Comparison of ENCODE assay signal across 9 cellular contexts in genomic region chr17:49193513-49194296, GRCh38. TPM values are rescaled to one million over a fixed set of nuclear protein-coding genes. Genes with fewer than 3 reads are reported as not detected.
DNase-seq lines count a peak whose midpoint lies in the region; ATAC-seq, FAIRE-seq and TF ChIP-seq lines count a peak whose summit lies in the region.
"Had no signal": no experiment of that assay in that cellular context is flagged by ENCODE, and none has a peak within 500 bp of the region (broad histone marks: within the 10 kb centered on the region; RNA-seq: fewer than 3 reads in every experiment).

No MANE protein-coding gene starts in this region.

- no peaks in the 10 kb centered on the region for H3K9me3 ChIP-seq in neural cell (ENCODE audit: low read length)

- no peak for TF ChIP-seq RAD21 in neural cell (conservative IDR thresholded peaks at IDR 0.05)

- H3K4me3 Mint-ChIP-seq in activated T-cell treated with anti-CD3 and anti-CD28 coated beads, Interleukin-2, amount 50 U/mL, for 4 hours, result peak overlapping the region; percentile 89

- H3K9me3 Mint-ChIP-seq in activated T-cell treated with anti-CD3 and anti-CD28 coated beads, Interleukin-2, amount 50 U/mL, for 4 hours, result no peaks in the 10 kb centered on the region

- peaks cover 35% of the 10 kb centered on the region for H3K4me1 Mint-ChIP-seq in activated T-cell treated with anti-CD3 and anti-CD28 coated beads, Interleukin-2, amount 50 U/mL, for 4 hours (ENCODE audit: low read depth)

- H3K4me3 ChIP-seq in AG10803 (ENCODE audit: low read length) (peak overlapping the region; percentile 83), fibroblast of the aortic adventitia (ENCODE audit: low read depth, low read length) (peak overlapping the region; percentile 79), neural cell (ENCODE audit: low read length) (peak overlapping the region; percentile 92)

- TF ChIP-seq POLR2A in GM12892 (IDR thresholded peaks at IDR 0.05; ENCODE audit: low read depth, low read length), result peak; percentile 8; the same call in 1 of the 2 replicates

- no peaks in the 10 kb centered on the region for H3K36me3 Mint-ChIP-seq in activated T-cell treated with anti-CD3 and anti-CD28 coated beads, Interleukin-2, amount 50 U/mL, for 4 hours (ENCODE audit: insufficient read depth)

- no peaks in the 10 kb centered on the region for H3K36me3 ChIP-seq in neural cell (ENCODE audit: insufficient read depth, low read length)

- no peaks in the 10 kb centered on the region for H3K27me3 Mint-ChIP-seq in activated T-cell treated with anti-CD3 and anti-CD28 coated beads, Interleukin-2, amount 50 U/mL, for 4 hours (ENCODE audit: low read depth)

- H3K27me3 ChIP-seq in neural cell (ENCODE audit: insufficient read depth, low read depth, low read length), result no peaks in the 10 kb centered on the region

- H3F3A ChIP-seq in neural cell (ENCODE audit: insufficient read depth, low read length, poor library complexity, severe bottlenecking), result no peaks in the 10 kb centered on the region

- no peaks in the 10 kb centered on the region for H4K20me1 ChIP-seq in neural cell (ENCODE audit: insufficient read depth)

- peak overlapping the region; percentile 10 for H3K4me2 ChIP-seq in neural cell (ENCODE audit: low read length)

- TF ChIP-seq EP300 in neural cell (conservative IDR thresholded peaks at IDR 0.05; ENCODE audit: poor library complexity, severe bottlenecking), result no peak

- ATAC-seq in activated T-cell treated with anti-CD3 and anti-CD28 coated beads, Interleukin-2, amount 50 U/mL, for 4 hours, result no peak
- ATAC-seq in GM21515 (IDR thresholded peaks at IDR 0.05; ENCODE audit: unreplicated experiment) (no peak), HG03565 (IDR thresholded peaks at IDR 0.05; ENCODE audit: unreplicated experiment) (no peak)

- no peaks in the 10 kb centered on the region for H3K79me2 ChIP-seq in neural cell (replicated peaks; ENCODE audit: insufficient read depth, low read length)

- no peak for TF ChIP-seq CTCF in AG10803 (conservative IDR thresholded peaks at IDR 0.05; ENCODE audit: low read length)
- TF ChIP-seq CTCF in fibroblast of the aortic adventitia (IDR thresholded peaks at IDR 0.05; ENCODE audit: insufficient read depth, low read length), result no peak
- TF ChIP-seq CTCF in neural cell (IDR thresholded peaks at IDR 0.05; ENCODE audit: poor library complexity, severe bottlenecking), result no peak

- H2AFZ ChIP-seq in neural cell (ENCODE audit: low read depth, low read length), result peak overlapping the region; percentile 61

- FAIRE-seq in GM12892 (lab: Jason Lieb, UNC), result peak; percentile 74

- H3K9me2 ChIP-seq in neural cell (ENCODE audit: insufficient read depth, low read length), result no peaks in the 10 kb centered on the region

- peak overlapping the region; percentile 88 for H3K27ac ChIP-seq in neural cell (ENCODE audit: low read length)

- DNase-seq in AG10803 (ENCODE audit: low read depth) (peak; percentile 50), GM12892 (ENCODE audit: insufficient read length) (no peak), NCI-H2227 (lab: John Stamatoyannopoulos, UW; ENCODE audit: unreplicated experiment) (peak; percentile 77), fibroblast of the aortic adventitia (ENCODE audit: low read depth) (peak; percentile 59)
- DNase-seq in activated T-cell treated with anti-CD3 and anti-CD28 coated beads, Interleukin-2, amount 50 U/mL, for 4 hours, result no peak

- H3K9ac ChIP-seq in neural cell (ENCODE audit: low read length), result peak overlapping the region; percentile 76

TF ChIP-seq in neural cell, 6 proteins besides CTCF, POLR2A, EP300 and RAD21:
- TF ChIP-seq MXI1 (conservative IDR thresholded peaks at IDR 0.05; ENCODE audit: poor library complexity, severe bottlenecking) (no peak), TAF1 (IDR thresholded peaks at IDR 0.05; ENCODE audit: low read depth) (no peak), SMC3 (conservative IDR thresholded peaks at IDR 0.05; ENCODE audit: poor library complexity) (no peak), POLR2AphosphoS5 (IDR thresholded peaks at IDR 0.05) (peak; percentile 66), EZH2 (IDR thresholded peaks at IDR 0.05; ENCODE audit: borderline replicate concordance, insufficient read depth, low read length, poor library complexity, severe bottlenecking) (no peak), REST (IDR thresholded peaks at IDR 0.05; ENCODE audit: borderline replicate concordance) (no peak)

RNA-seq across cellular contexts. Expression of gene GNGT2, which starts 16.7 kb away (rescaled TPM):
- 33.7 TPM for polyA plus RNA-seq in GM12892 (2012; ENCODE audit: missing spikeins)
- total RNA-seq in activated T-cell treated with anti-CD3 and anti-CD28 coated beads, Interleukin-2, amount 50 U/mL, for 4 hours, result 10 to 100 TPM in 2 of 3 donors, 1 to 10 TPM in 1; 8.7 to 14.8 (median 12.8) TPM
- total RNA-seq in fibroblast of the aortic adventitia (ENCODE audit: low replicate concordance), result 0.45 TPM in 1 of 2 replicates, not detected in the other
- not detected in 2 replicates for polyA plus RNA-seq in neural cell
- not detected in 2 replicates for polyA minus RNA-seq in neural cell

RNA-seq across cellular contexts. Expression of gene ABI3, which starts 16.8 kb away (rescaled TPM):
- 22.7 TPM for polyA plus RNA-seq in GM12892 (2012; ENCODE audit: missing spikeins)
- 10 to 100 TPM; 15.0 to 24.2 (median 22.7) TPM for total RNA-seq in activated T-cell treated with anti-CD3 and anti-CD28 coated beads, Interleukin-2, amount 50 U/mL, for 4 hours
- 0.18 TPM in 1 of 2 replicates, not detected in the other for total RNA-seq in fibroblast of the aortic adventitia (ENCODE audit: low replicate concordance)
- polyA plus RNA-seq in neural cell, result not detected in 2 replicates
- polyA minus RNA-seq in neural cell, result not detected in 2 replicates

RNA-seq across cellular contexts. Expression of gene PHOSPHO1, which starts 36.9 kb away (rescaled TPM):
- 0.81 TPM for polyA plus RNA-seq in GM12892 (2012; ENCODE audit: missing spikeins)
- total RNA-seq in activated T-cell treated with anti-CD3 and anti-CD28 coated beads, Interleukin-2, amount 50 U/mL, for 4 hours, result under 1 TPM in 1 of 3 donors, not detected in 2; 0.23 TPM
- total RNA-seq in fibroblast of the aortic adventitia (ENCODE audit: low replicate concordance), result 0.09 TPM in 1 of 2 replicates, not detected in the other
- not detected in 2 replicates for polyA plus RNA-seq in neural cell
- not detected in 2 replicates for polyA minus RNA-seq in neural cell
- total RNA-seq: T-helper 1 cell treated with Interleukin-12 subunit alpha and Interleukin-12 subunit beta and Interleukin-4 antibody, amounts not matched to agents 30 ng/mL and 1 ng/mL, for 36 hours had no signal

Comparison
In these comparisons a context has a peak if more than half of its experiments do, and no peak if none do; other contexts are left out.
1. DNase-seq: peak in AG10803 (single experiment), NCI-H2227 (single experiment) and fibroblast of the aortic adventitia (single experiment); none in GM12892 (single experiment) and activated T-cell treated with anti-CD3 and anti-CD28 coated beads, Interleukin-2, amount 50 U/mL, for 4 hours (single experiment).
2. RNA of gene ABI3, which starts 16.8 kb away (total RNA-seq): 15.0 to 24.2 TPM in activated T-cell treated with anti-CD3 and anti-CD28 coated beads, Interleukin-2, amount 50 U/mL, for 4 hours; 0.18 TPM in fibroblast of the aortic adventitia; every median in the first group is over 10 times any median in the second.
3. Peak in every context shown above with its lines, with median percentiles within 50 percentile points of each other: H3K4me3 ChIP-seq.